ENCODE assay signal across 8 cellular contexts in genomic region chr19:21396893-21397572, GRCh38. TPM values are rescaled to one million over a fixed set of nuclear protein-coding genes. Genes with fewer than 3 reads are reported as not detected.
DNase-seq lines count a peak whose midpoint lies in the region; ATAC-seq and TF ChIP-seq lines count a peak whose summit lies in the region.

Gene ZNF493, plus strand, starts transcription at chr19:21397133. Its CDS starts 105 bp downstream, at chr19:21397238.

- no peaks in the 10 kb centered on the region for H3K27me3 Mint-ChIP-seq in central memory CD8-positive, alpha-beta T cell

- H3K4me1 Mint-ChIP-seq in central memory CD8-positive, alpha-beta T cell = peaks cover 42% of the 10 kb centered on the region

- peaks cover 7% of the 10 kb centered on the region for H3K9me3 Mint-ChIP-seq in central memory CD8-positive, alpha-beta T cell

- H3K4me3 ChIP-seq in spleen = peak within 1 kb of the TSS; percentile 58 to 85 (median 73)

- peaks cover 3 to 36% (median 15%) of the 10 kb centered on the region in 6 donors for H3K36me3 ChIP-seq in spleen

- TF ChIP-seq POLR2A in spleen (IDR thresholded peaks at IDR 0.05) = peak in 2 of 3 donors; percentile 32 to 34

- peak within 1 kb of the TSS; percentile 77 to 91 (median 85) for H3K27ac ChIP-seq in spleen

- no peak for TF ChIP-seq CTCF in spleen (IDR thresholded peaks at IDR 0.05 in 8 of 11, conservative IDR thresholded peaks at IDR 0.05 in 3 of 11)

- peaks cover 25% of the 10 kb centered on the region for H3K36me3 Mint-ChIP-seq in central memory CD8-positive, alpha-beta T cell (ENCODE audit: insufficient read depth)

- peak within 1 kb of the TSS; percentile 94 for H3K27ac Mint-ChIP-seq in central memory CD8-positive, alpha-beta T cell (ENCODE audit: low read depth)

- H3K9me3 ChIP-seq in spleen = peaks cover 0 to 54% (median 19%) of the 10 kb centered on the region in 8 donors

- ATAC-seq in GM18868 (IDR thresholded peaks at IDR 0.05; ENCODE audit: unreplicated experiment) (peak; percentile 100), HG03103 (IDR thresholded peaks at IDR 0.05; ENCODE audit: low read depth, unreplicated experiment) (peak; percentile 99)
- ATAC-seq in central memory CD8-positive, alpha-beta T cell (replicated peaks; ENCODE audit: extremely low read depth, poor library complexity, severe bottlenecking) = peak; percentile 100

- DNase-seq in ACHN (peak; percentile 92), NCI-H2196 (lab: John Stamatoyannopoulos, UW; ENCODE audit: unreplicated experiment) (peak; percentile 91), iris pigment epithelial cell (ENCODE audit: low read depth) (peak; percentile 96), spleen (peak; percentile 94)
- peak; percentile 81 for DNase-seq in activated CD4-positive, CD25-positive, alpha-beta regulatory T cell treated with anti-CD3 and anti-CD28 coated beads, Interleukin-2, amount 50 U/mL, for 16 hours (ENCODE audit: low read depth, low spot score)
- peak; percentile 82 to 92 for DNase-seq in central memory CD8-positive, alpha-beta T cell (ENCODE audit: low spot score in 2 of 2)

- intact Hi-C loops in spleen (cut with DNase I; ENCODE audit: low total_unique reads) = no loop called here

- in situ Hi-C loops in ACHN (cut with HindIII; ENCODE audit: low pct_ligation_motif_present, low pct_unique_long_range_greater_than_20kb, low sequenced_read_pairs) = no loop called here

- 0 to 1% (median 0%) methylated on average over 29 to 31 of the region's 31 CpGs for WGBS in spleen, 5 donors

- no peaks in the 10 kb centered on the region for H3K27me3 ChIP-seq in spleen (replicated peaks in 1 of 7)

- peak within 1 kb of the TSS; percentile 93 for H3K4me3 Mint-ChIP-seq in central memory CD8-positive, alpha-beta T cell

- H3K4me1 ChIP-seq in spleen = peaks cover 5 to 41% (median 32%) of the 10 kb centered on the region in 6 donors

RNA-seq across cellular contexts. Expression of gene ZNF493, which starts in this region (rescaled TPM):
- total RNA-seq in spleen = 10 to 100 TPM; 34.0 to 85.4 (median 39.8) TPM
- polyA plus RNA-seq in spleen = 1 to 10 TPM; 7.9 to 8.3 (median 8.1) TPM

Comparison
In these comparisons a context has a peak if more than half of its experiments do, and no peak if none do; other contexts are left out.
1. Peak in every context shown above with its lines: DNase-seq, ATAC-seq, H3K4me3 ChIP-seq and H3K27ac ChIP-seq.